24 cellular contexts compared by ENCODE assay signal in genomic region chr2:157143901-157144300, GRCh38.
DNase-seq lines count a peak whose midpoint lies in the region; TF ChIP-seq lines count a peak whose summit lies in the region.
"Had no signal": no experiment of that assay in that cellular context is flagged by ENCODE, and none has a peak within 500 bp of the region (broad histone marks: within the 10 kb centered on the region; RNA-seq: fewer than 3 reads in every experiment).

No MANE protein-coding gene starts in this region.

- H3K14ac ChIP-seq in neuronal stem cell (ENCODE audit: low read length), result peak overlapping the region; percentile 17

- H3K18ac ChIP-seq in neuronal stem cell (ENCODE audit: low read length), result no peak overlapping the region

- H2BK5ac ChIP-seq in neuronal stem cell (ENCODE audit: low read length), result no peak overlapping the region

- dilution Hi-C loops in mammary epithelial cell (cut with HindIII; ENCODE audit: low sequenced_read_pairs), result no loop called here

- no peaks in the 10 kb centered on the region for H3K79me2 ChIP-seq in mammary epithelial cell (ENCODE audit: insufficient read depth, low read length)

- H3K4me1 ChIP-seq in mammary epithelial cell (ENCODE audit: insufficient read depth, low read length) (no peaks in the 10 kb centered on the region), breast epithelium (no peaks in the 10 kb centered on the region), neuronal stem cell (ENCODE audit: control insufficient read depth in 2 of 2, insufficient read depth in 1 of 2, low read depth in 1 of 2, low read length in 2 of 2) (no peaks in the 10 kb centered on the region), spleen (no peaks in the 10 kb centered on the region), transverse colon (no peaks in the 10 kb centered on the region)
- H3K4me1 ChIP-seq: BE2C, BLaER1 had no signal

- in situ Hi-C loops in mammary epithelial cell (cut with MboI; ENCODE audit: low sequenced_read_pairs in 2 of 2) (no loop called here), transverse colon (cut with MboI; ENCODE audit: low pct_ligation_motif_present in 1 of 4, low pct_unique_long_range_greater_than_20kb in 1 of 4, low sequenced_read_pairs in 3 of 4) (no loop called here)

- no peaks in the 10 kb centered on the region for H3K36me3 ChIP-seq in mammary epithelial cell (ENCODE audit: insufficient read depth, low read length)
- no peaks in the 10 kb centered on the region for H3K36me3 ChIP-seq in breast epithelium
- no peaks in the 10 kb centered on the region for H3K36me3 ChIP-seq in neuronal stem cell (replicated peaks in 1 of 2; ENCODE audit: control insufficient read depth in 2 of 2, insufficient read depth in 2 of 2, low read length in 2 of 2)
- no peaks in the 10 kb centered on the region for H3K36me3 ChIP-seq in spleen
- H3K36me3 ChIP-seq in transverse colon, result no peaks in the 10 kb centered on the region
- H3K36me3 ChIP-seq: BE2C, BLaER1 had no signal

- no peaks in the 10 kb centered on the region for H3K79me1 ChIP-seq in neuronal stem cell (ENCODE audit: low read depth, low read length)

- H3K9me3 ChIP-seq in mammary epithelial cell (replicated peaks; ENCODE audit: insufficient read depth, low read length) (no peaks in the 10 kb centered on the region), breast epithelium (no peaks in the 10 kb centered on the region), neuronal stem cell (replicated peaks in 1 of 2; ENCODE audit: control insufficient read depth in 2 of 2, insufficient read depth in 1 of 2, low read depth in 1 of 2, low read length in 2 of 2) (no peaks in the 10 kb centered on the region), spleen (no peaks in the 10 kb centered on the region), transverse colon (no peaks in the 10 kb centered on the region)
- H3K9me3 ChIP-seq: BE2C, BLaER1 had no signal

- no peak overlapping the region for H4K8ac ChIP-seq in neuronal stem cell (ENCODE audit: low read depth, low read length)

- no peak overlapping the region for H4K91ac ChIP-seq in neuronal stem cell (ENCODE audit: low read depth, low read length, poor library complexity)

- TF ChIP-seq CTCF in mammary epithelial cell (conservative IDR thresholded peaks at IDR 0.05 in 1 of 2, IDR thresholded peaks at IDR 0.05 in 1 of 2; ENCODE audit: extremely low read depth in 1 of 2, insufficient read depth in 1 of 2, low read depth in 1 of 2, low read length in 2 of 2) (no peak), breast epithelium (IDR thresholded peaks at IDR 0.05) (no peak), spleen (IDR thresholded peaks at IDR 0.05 in 8 of 11, conservative IDR thresholded peaks at IDR 0.05 in 3 of 11) (no peak), transverse colon (IDR thresholded peaks at IDR 0.05) (no peak)

- H3K27me3 ChIP-seq in mammary epithelial cell (ENCODE audit: insufficient read depth, low read length), result no peaks in the 10 kb centered on the region
- H3K27me3 ChIP-seq in breast epithelium, result no peaks in the 10 kb centered on the region
- H3K27me3 ChIP-seq in neuronal stem cell (ENCODE audit: control insufficient read depth in 3 of 3, insufficient read depth in 3 of 3, low read depth in 1 of 3, low read length in 3 of 3), result no peaks in the 10 kb centered on the region
- no peaks in the 10 kb centered on the region for H3K27me3 ChIP-seq in spleen (replicated peaks in 1 of 7)
- H3K27me3 ChIP-seq in transverse colon, result no peaks in the 10 kb centered on the region
- H3K27me3 ChIP-seq: BE2C, BLaER1 had no signal

- no peak overlapping the region for H3K23ac ChIP-seq in neuronal stem cell (ENCODE audit: low read depth, low read length, poor library complexity)

- peak overlapping the region; percentile 8 for H2AFZ ChIP-seq in mammary epithelial cell (ENCODE audit: low read depth, low read length)
- H2AFZ ChIP-seq in neuronal stem cell (ENCODE audit: low read length), result no peak overlapping the region

- H2BK15ac ChIP-seq in neuronal stem cell (ENCODE audit: low read length), result no peak overlapping the region

- 73% methylated on average over 3 of the region's 4 CpGs for WGBS in mammary epithelial cell (ENCODE audit: low coverage, missing lambda C conversion rate)
- WGBS in neuronal stem cell (ENCODE audit: extremely low coverage in 2 of 2, insufficient read length in 2 of 2, insufficient replicate concordance in 1 of 2), 2 donors, result no CpG with 5 or more reads among the region's 4 CpGs
- 86 to 100% (median 91%) methylated on average over 2 to 4 of the region's 4 CpGs for WGBS in spleen, 5 donors
- WGBS in transverse colon (ENCODE audit: low coverage in 1 of 2), 2 donors, result 100% methylated on average over 1 to 2 of the region's 4 CpGs

- TF ChIP-seq EP300 in transverse colon (IDR thresholded peaks at IDR 0.05; ENCODE audit: low read depth), result no peak

- H3K9ac ChIP-seq in mammary epithelial cell (ENCODE audit: insufficient read depth, low read length), result no peak overlapping the region
- no peak overlapping the region for H3K9ac ChIP-seq in neuronal stem cell (ENCODE audit: low read depth, low read length, poor library complexity)
- H3K9ac ChIP-seq: BLaER1 had no signal

- H3K4ac ChIP-seq in neuronal stem cell (ENCODE audit: low read length), result no peak overlapping the region

- no peak overlapping the region for H2AK5ac ChIP-seq in neuronal stem cell (ENCODE audit: low read depth, low read length)

- no peaks in the 10 kb centered on the region for H4K20me1 ChIP-seq in mammary epithelial cell (ENCODE audit: insufficient read depth, low read length)
- H4K20me1 ChIP-seq: BLaER1 had no signal

- no peak overlapping the region for H2BK120ac ChIP-seq in neuronal stem cell (ENCODE audit: low read depth, low read length)

- TF ChIP-seq POLR2A in breast epithelium (IDR thresholded peaks at IDR 0.05) (no peak), spleen (IDR thresholded peaks at IDR 0.05) (no peak), transverse colon (IDR thresholded peaks at IDR 0.05) (no peak)

- H2BK12ac ChIP-seq in neuronal stem cell (ENCODE audit: low read length), result no peak overlapping the region

- DNase-seq in mammary epithelial cell (no peak), breast epithelium (ENCODE audit: low spot score in 2 of 2) (no peak), neuronal stem cell (ENCODE audit: low spot score) (no peak), spleen (peak; percentile 50), transverse colon (no peak), 8988T (no peak), NCI-H1092 treated with DMSO at 0.1 percent for 48 hours (lab: John Stamatoyannopoulos, UW) (no peak)
- DNase-seq: ACHN; BE2C; C1 segment of cervical spinal cord; CD4-positive, alpha-beta memory T cell; CD4-positive, CD25-positive, alpha-beta regulatory T cell; CD8-positive, alpha-beta memory T cell; COR-L47; DMS 273 treated with DMSO at 0.1 percent for 48 hours; DMS153; DMS53; DMS79; DND-41; EL; GDM1 had no signal

- no TSS peak for BruUV-seq in mammary epithelial cell (replicated peaks; lab: Mats Ljungman, UMichigan)

- no peak overlapping the region for H3K4me3 ChIP-seq in mammary epithelial cell (replicated peaks in 1 of 3; ENCODE audit: insufficient read depth in 1 of 3, low read depth in 2 of 3, low read length in 3 of 3)
- H3K4me3 ChIP-seq in breast epithelium, result no peak overlapping the region
- H3K4me3 ChIP-seq in neuronal stem cell (ENCODE audit: low read length in 2 of 2), result no peak overlapping the region
- H3K4me3 ChIP-seq in spleen, result no peak overlapping the region
- no peak overlapping the region for H3K4me3 ChIP-seq in transverse colon
- H3K4me3 ChIP-seq: BLaER1, GM12878 had no signal

- CTCF ChIA-PET in mammary epithelial cell (lab: Charles Lee; ENCODE audit: low non-redundant PET), result no interaction called here

- H3K27ac ChIP-seq in mammary epithelial cell (ENCODE audit: insufficient read depth, low read depth, low read length), result no peak overlapping the region
- no peak overlapping the region for H3K27ac ChIP-seq in breast epithelium
- H3K27ac ChIP-seq in neuronal stem cell (replicated peaks; ENCODE audit: low read length), result no peak overlapping the region
- H3K27ac ChIP-seq in spleen, result no peak overlapping the region
- H3K27ac ChIP-seq in transverse colon, result no peak overlapping the region
- H3K27ac ChIP-seq: 22Rv1, BLaER1 had no signal

- H3K4me2 ChIP-seq in mammary epithelial cell (ENCODE audit: insufficient read depth, low read depth, low read length) (no peak overlapping the region), neuronal stem cell (ENCODE audit: insufficient read depth, low read length, poor library complexity, severe bottlenecking) (no peak overlapping the region)
- H3K4me2 ChIP-seq: BLaER1 had no signal

- intact Hi-C loops in mammary epithelial cell (cut with micrococcal nuclease), result no loop called here
- intact Hi-C loops in breast epithelium (cut with DNase I; ENCODE audit: low total_unique reads), result no loop called here
- intact Hi-C loops in spleen (cut with DNase I; ENCODE audit: low total_unique reads), result no loop called here
- intact Hi-C loops in transverse colon (cut with DNase I; ENCODE audit: low total_unique reads), result no loop called here
